14 cellular contexts compared by ENCODE assay signal in genomic region chr14:92552066-92552465, GRCh38. TPM values are rescaled to one million over a fixed set of nuclear protein-coding genes. Genes with fewer than 3 reads are reported as not detected.
A peak's percentile ranks its signal among the peaks of the same experiment; 100 is the strongest.
DNase-seq lines count a peak whose midpoint lies in the region; ATAC-seq and TF ChIP-seq lines count a peak whose summit lies in the region.
"Had no signal": no experiment of that assay in that cellular context is flagged by ENCODE, and none has a peak within 500 bp of the region (broad histone marks: within the 10 kb centered on the region; RNA-seq: fewer than 3 reads in every experiment).

No MANE protein-coding gene starts in this region.

- no peak overlapping the region for H3K4me3 ChIP-seq in upper lobe of left lung
- H3K4me3 ChIP-seq: dorsolateral prefrontal cortex had no signal

- H3K9me3 ChIP-seq in upper lobe of left lung: no peaks in the 10 kb centered on the region

- DNase-seq in Right ventricle myocardium superior: peak; percentile 25
- no peak for DNase-seq in cardiac septum (ENCODE audit: low spot score)
- peak; percentile 34 for DNase-seq in RPMI7951 (ENCODE audit: low read depth)
- DNase-seq in foreskin melanocyte: peak; percentile 79
- DNase-seq in upper lobe of left lung: peak in 1 of 2 donors; percentile 50
- no peak for DNase-seq in C1 segment of cervical spinal cord (lab: John Stamatoyannopoulos, UW)
- no peak for DNase-seq in iPS-NIHi7 (ENCODE audit: extremely low spot score)
- DNase-seq: COR-L47, dorsolateral prefrontal cortex, kidney glomerular epithelial cell, T-helper 9 cell had no signal

- peak overlapping the region in 3 of 4 donors; percentile 22 to 60 (median 41) for H3K27ac ChIP-seq in upper lobe of left lung
- H3K27ac ChIP-seq: dorsolateral prefrontal cortex, parathyroid adenoma had no signal

- intact Hi-C loops in Right ventricle myocardium superior (cut with DNase I) (no loop called here), cardiac septum (cut with DNase I) (loop anchor here (5.0 kb wide), 1 partner anchor 90 kb away; no protein-coding TSS in a partner anchor)

- peak in 1 of 4 donors; percentile 17 for TF ChIP-seq EP300 in upper lobe of left lung (IDR thresholded peaks at IDR 0.05)

- ATAC-seq in Right ventricle myocardium superior (ENCODE audit: poor library complexity) (no peak), upper lobe of left lung (ENCODE audit: low FRiP score in 2 of 2) (no peak), GM21529 (IDR thresholded peaks at IDR 0.05; ENCODE audit: unreplicated experiment) (no peak)
- ATAC-seq: Right ventricle myocardium inferior had no signal

- peaks cover 2 to 11% (median 6%) of the 10 kb centered on the region in 4 donors for H3K36me3 ChIP-seq in upper lobe of left lung

- H3K4me1 ChIP-seq in upper lobe of left lung: peaks cover 21 to 56% (median 33%) of the 10 kb centered on the region in 4 donors

- H3K27me3 ChIP-seq in upper lobe of left lung: no peaks in the 10 kb centered on the region
- H3K27me3 ChIP-seq: dorsolateral prefrontal cortex had no signal

- TF ChIP-seq POLR2A in upper lobe of left lung (IDR thresholded peaks at IDR 0.05): peak in 1 of 4 donors; percentile 9

- WGBS in upper lobe of left lung, 2 donors: 51 to 76% methylated on average over 4 of the region's 4 CpGs

- TF ChIP-seq CTCF in upper lobe of left lung (IDR thresholded peaks at IDR 0.05): no peak

RNA-seq across cellular contexts. Expression of gene RIN3, which starts 38.5 kb away (rescaled TPM):
- total RNA-seq in Right ventricle myocardium superior (11.0 TPM), cardiac septum (12.1 TPM), upper lobe of left lung (10 to 100 TPM; 19.0 to 88.0 (median 59.7) TPM)
- 3.8 and 6.4 TPM in 2 replicates for total RNA-seq in RPMI7951 (2014; rRNA removed; shearing (Covaris generic))

Comparison
In these comparisons a context has a peak if more than half of its experiments do, and no peak if none do; other contexts are left out.
1. DNase-seq: peak in Right ventricle myocardium superior (single experiment), RPMI7951 (single experiment) and foreskin melanocyte (single experiment); none in cardiac septum (single experiment), C1 segment of cervical spinal cord (0 of 14) and iPS-NIHi7 (single experiment).